1 cellular context compared by ENCODE assay signal in genomic region chr17:40522250-40522960, GRCh38.
TF ChIP-seq lines count a peak whose summit lies in the region.

No MANE protein-coding gene starts in this region.

TF ChIP-seq in IMR-90, 13 proteins besides CTCF, POLR2A, EP300 and RAD21:
- TF ChIP-seq CEBPB (IDR thresholded peaks at IDR 0.05; ENCODE audit: low read depth, low read length) (peak; percentile 53; the same call in 1 of the 2 replicates), RFX5 (IDR thresholded peaks at IDR 0.05; ENCODE audit: low read depth, low read length) (no peak)
